ENCODE assay signal across 8 cellular contexts in the genomic region with DNA sequence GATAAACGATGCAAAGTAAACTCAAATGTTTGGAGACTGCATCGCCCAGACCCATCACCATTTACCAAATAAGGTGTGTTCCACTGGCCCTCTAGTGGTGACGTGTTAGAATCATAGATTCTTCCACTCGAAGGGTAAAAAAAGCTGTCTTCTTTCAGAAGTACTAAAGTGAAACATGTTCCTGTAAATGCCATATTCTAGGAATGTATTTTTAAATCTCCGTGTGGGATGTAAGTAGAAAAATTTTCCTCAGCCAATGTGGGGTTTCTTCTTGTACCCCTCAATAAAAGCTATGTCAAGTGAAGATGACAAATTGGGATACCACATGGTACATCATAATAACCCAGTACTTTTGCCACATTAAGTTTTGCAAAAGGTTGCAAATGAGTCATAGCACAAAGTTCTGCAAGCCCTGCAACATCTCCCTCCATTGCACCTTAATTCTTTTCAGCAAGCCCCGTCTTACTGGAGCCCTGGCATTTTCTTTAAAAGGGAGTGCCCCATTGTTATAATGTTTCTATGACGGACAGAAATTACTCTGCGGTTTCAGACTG.
DNase-seq lines count a peak whose midpoint lies in the region; ATAC-seq and TF ChIP-seq lines count a peak whose summit lies in the region.

No MANE protein-coding gene starts in this region.

- no peaks in the 10 kb centered on the region for H3K36me3 ChIP-seq in lung (ENCODE audit: control insufficient read depth in 2 of 2, insufficient read depth in 2 of 2, low read length in 2 of 2)
- no peaks in the 10 kb centered on the region for H3K36me3 ChIP-seq in effector memory CD4-positive, alpha-beta T cell (ENCODE audit: control insufficient read depth, insufficient read depth, low read length)

- no peak overlapping the region for H3K27ac ChIP-seq in lung (ENCODE audit: low read depth in 1 of 2, low read length in 1 of 2)
- no peak overlapping the region for H3K27ac ChIP-seq in effector memory CD4-positive, alpha-beta T cell (ENCODE audit: insufficient read depth, low read length, poor library complexity, severe bottlenecking)

- no peaks in the 10 kb centered on the region for H3K9me3 ChIP-seq in lung (ENCODE audit: control insufficient read depth in 2 of 2, insufficient read depth in 1 of 2, low read length in 1 of 2)
- H3K9me3 ChIP-seq in effector memory CD4-positive, alpha-beta T cell (ENCODE audit: control insufficient read depth, low read length), result no peaks in the 10 kb centered on the region

- H3K4me1 ChIP-seq in lung (ENCODE audit: control insufficient read depth in 2 of 2, insufficient read depth in 2 of 2, low read length in 2 of 2), result no peaks in the 10 kb centered on the region
- no peaks in the 10 kb centered on the region for H3K4me1 ChIP-seq in effector memory CD4-positive, alpha-beta T cell (ENCODE audit: control insufficient read depth, insufficient read depth, low read length, poor library complexity, severe bottlenecking)

- 32 to 38% methylated on average over 8 of the region's 8 CpGs for WGBS in lung, 2 donors

- peak; percentile 61 for ATAC-seq in GM18861 (IDR thresholded peaks at IDR 0.05; ENCODE audit: unreplicated experiment)
- ATAC-seq in HG03095 (IDR thresholded peaks at IDR 0.05; ENCODE audit: unreplicated experiment), result peak; percentile 72
- no peak for ATAC-seq in lung (ENCODE audit: insufficient read depth, low FRiP score)
- ATAC-seq in HG03139 (IDR thresholded peaks at IDR 0.05; ENCODE audit: unreplicated experiment), result no peak

- peak; percentile 48 for DNase-seq in D341Med (ENCODE audit: low spot score)
- peak; percentile 82 for DNase-seq in NCI-H69 (lab: John Stamatoyannopoulos, UW)
- peak; percentile 70 for DNase-seq in cerebellar cortex (ENCODE audit: low spot score)
- DNase-seq in lung (ENCODE audit: low spot score), result no peak
- DNase-seq in effector memory CD4-positive, alpha-beta T cell, result no peak

- H3K4me3 ChIP-seq in lung, result no peak overlapping the region
- H3K4me3 ChIP-seq in effector memory CD4-positive, alpha-beta T cell (ENCODE audit: insufficient read depth, low read depth, low read length, poor library complexity, severe bottlenecking), result no peak overlapping the region

- TF ChIP-seq CTCF in lung (IDR thresholded peaks at IDR 0.05; ENCODE audit: control extremely low read depth, extremely low read depth), result peak; percentile 20

- no peaks in the 10 kb centered on the region for H3K27me3 ChIP-seq in lung (ENCODE audit: control insufficient read depth, insufficient read depth)
- no peaks in the 10 kb centered on the region for H3K27me3 ChIP-seq in effector memory CD4-positive, alpha-beta T cell (replicated peaks; ENCODE audit: control insufficient read depth, insufficient read depth, low read length, poor library complexity, severe bottlenecking)

Comparison
In these comparisons a context has a peak if more than half of its experiments do, and no peak if none do; other contexts are left out.
1. DNase-seq: peak in D341Med (single experiment), NCI-H69 (single experiment) and cerebellar cortex (single experiment); none in lung (single experiment) and effector memory CD4-positive, alpha-beta T cell (0 of 3).
2. ATAC-seq: peak in GM18861 (single experiment) and HG03095 (single experiment); none in lung (single experiment) and HG03139 (single experiment).